30 cellular contexts compared by ENCODE assay signal in the genomic region with DNA sequence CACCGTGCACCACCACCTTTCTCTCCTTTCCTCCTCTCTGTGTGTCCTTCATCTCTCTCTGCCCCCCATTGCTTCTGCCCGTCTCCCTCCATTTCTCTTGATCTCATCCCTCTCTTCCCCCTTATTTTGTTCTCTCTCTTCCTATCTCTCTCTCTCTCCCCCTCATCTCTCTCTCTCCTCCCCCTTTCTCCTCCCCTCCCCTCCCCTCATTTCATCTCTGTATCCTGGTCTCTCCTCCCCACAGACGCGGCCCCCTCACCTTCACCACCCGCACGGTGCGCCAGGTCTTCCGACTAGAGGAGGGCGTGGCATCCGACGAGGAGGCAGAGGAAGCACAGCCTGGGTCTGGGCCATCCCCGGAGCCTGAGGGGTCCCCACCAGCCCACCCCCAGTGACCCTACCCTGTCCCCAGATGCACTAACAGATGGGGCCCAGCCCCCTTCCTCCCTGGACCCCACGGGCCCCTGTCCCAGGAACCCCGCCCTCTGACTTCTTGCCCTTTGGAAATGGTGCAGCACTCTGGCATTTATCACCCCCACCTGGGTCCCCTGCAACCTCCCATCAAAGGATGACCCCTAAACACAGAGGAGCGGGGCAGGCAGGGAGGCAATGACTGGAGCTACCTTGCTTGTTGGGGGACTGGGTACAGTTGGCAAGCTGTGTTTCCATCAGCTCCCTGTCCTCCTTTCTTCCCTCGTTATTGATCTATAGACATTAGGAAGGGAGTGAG. TPM values are rescaled to one million over a fixed set of nuclear protein-coding genes. Genes with fewer than 3 reads are reported as not detected.
"Had no signal": no experiment of that assay in that cellular context is flagged by ENCODE, and none has a peak within 500 bp of the region (broad histone marks: within the 10 kb centered on the region; RNA-seq: fewer than 3 reads in every experiment).

No MANE protein-coding gene starts in this region.

- H3K27ac ChIP-seq: colonic mucosa, esophagus muscularis mucosa, foreskin keratinocyte, gastroesophageal sphincter, heart left ventricle, hepatocyte, pancreas, thoracic aorta, tibial nerve, vagina had no signal

- H3K36me3 Mint-ChIP-seq: mesothelial cell of epicardium had no signal

- DNase-seq: colonic mucosa; effector CD8-positive, alpha-beta T cell; foreskin keratinocyte; kidney; naive B cell; occipital lobe; stimulated activated CD4-positive, alpha-beta T cell treated with anti-CD3 and anti-CD28 coated beads, Interleukin-12 subunit alpha, Interleukin-12 subunit beta, amount 100 ng/mL, for 4 hours; stimulated activated CD4-positive, alpha-beta T cell treated with anti-CD3 and anti-CD28 coated beads, Interleukin-1b, Interleukin-23, amount 100 ng/mL, for 48 hours; stimulated activated CD4-positive, alpha-beta T cell treated with anti-CD3 and anti-CD28 coated beads, Interleukin-4, amount 100 ng/mL, for 1 hour; stimulated activated CD8-positive, alpha-beta memory T cell treated with anti-CD3 and anti-CD28 coated beads, Interleukin-4, amount 100 ng/mL, for 48 hours; stimulated activated naive CD4-positive, alpha-beta T cell treated with Interleukin-2 at 50 U/mL for 16 hours had no signal

- H3K36me3 ChIP-seq: pancreas, thoracic aorta, vagina had no signal

- H3K4me2 ChIP-seq: hepatocyte, smooth muscle cell had no signal

- H3K9me3 ChIP-seq: colonic mucosa, mucosa of descending colon, pancreas, thoracic aorta, vagina had no signal

- H3K79me2 ChIP-seq: hepatocyte had no signal

- H3K4me3 ChIP-seq: colonic mucosa, esophagus muscularis mucosa, gastroesophageal sphincter, heart left ventricle, hepatocyte, lung, mucosa of descending colon, pancreas, smooth muscle cell, thoracic aorta, tibial nerve, vagina had no signal

- H3K4me3 Mint-ChIP-seq: dendritic cell treated with granulocyte-macrophage colony-stimulating factor and Interleukin-4, amounts not matched to agents 40 ng/mL and 50 ng/mL, for 4 days; memory B cell; mesothelial cell of epicardium; naive B cell; nephron had no signal

- H3K4me1 ChIP-seq: colonic mucosa, foreskin keratinocyte, gastroesophageal sphincter, pancreas, vagina had no signal

- H3K27ac Mint-ChIP-seq: dendritic cell treated with granulocyte-macrophage colony-stimulating factor and Interleukin-4, amounts not matched to agents 40 ng/mL and 50 ng/mL, for 4 days; memory B cell; mesothelial cell of epicardium; naive B cell; nephron; progenitor cell of endocrine pancreas had no signal

- H3K9me3 Mint-ChIP-seq: dendritic cell treated with granulocyte-macrophage colony-stimulating factor and Interleukin-4, amounts not matched to agents 40 ng/mL and 50 ng/mL, for 4 days; memory B cell; mesothelial cell of epicardium; nephron had no signal

- ATAC-seq: foreskin keratinocyte, gastroesophageal sphincter, heart left ventricle, left lobe of liver, pancreas, sciatic nerve had no signal

RNA-seq across cellular contexts. Expression of a gene that starts 19.6 kb away (rescaled TPM):
- total RNA-seq: foreskin keratinocyte had no signal
- polyA plus RNA-seq: foreskin keratinocyte had no signal

RNA-seq across cellular contexts. Expression of a gene that starts 55.9 kb away (rescaled TPM):
- total RNA-seq: endothelial cell of umbilical vein, thoracic aorta had no signal
